11 cellular contexts compared by ENCODE assay signal in genomic region chr9:78439866-78440830, GRCh38.
DNase-seq lines count a peak whose midpoint lies in the region; ATAC-seq and TF ChIP-seq lines count a peak whose summit lies in the region.
"Had no signal": no experiment of that assay in that cellular context is flagged by ENCODE, and none has a peak within 500 bp of the region (broad histone marks: within the 10 kb centered on the region; RNA-seq: fewer than 3 reads in every experiment).

No MANE protein-coding gene starts in this region.

- ATAC-seq in GM19395 (IDR thresholded peaks at IDR 0.05; ENCODE audit: unreplicated experiment) (peak; percentile 12), sciatic nerve (no peak)
- ATAC-seq in CD8-positive, alpha-beta T cell = no peak

- H3K4me2 ChIP-seq in neuronal stem cell (ENCODE audit: insufficient read depth, low read length, poor library complexity, severe bottlenecking) = no peak overlapping the region

- peaks cover 16 to 30% of the 10 kb centered on the region in 2 donors for H3K4me1 ChIP-seq in neuronal stem cell (ENCODE audit: control insufficient read depth in 2 of 2, insufficient read depth in 1 of 2, low read depth in 1 of 2, low read length in 2 of 2)
- H3K4me1 ChIP-seq in CD8-positive, alpha-beta T cell (ENCODE audit: insufficient read depth, low read length) = no peaks in the 10 kb centered on the region

- no peak overlapping the region for H4K8ac ChIP-seq in neuronal stem cell (ENCODE audit: low read depth, low read length)

- no peak overlapping the region for H3K4me3 Mint-ChIP-seq in CD8-positive, alpha-beta T cell
- H3K4me3 Mint-ChIP-seq: activated naive CD4-positive, alpha-beta T cell treated with anti-CD3 and anti-CD28 coated beads, Interleukin-2, amount 10 ng/mL, durations not matched to agents 7 days and 5 days; stimulated activated naive CD8-positive, alpha-beta T cell treated with anti-CD3 and anti-CD28 coated beads, Interleukin-15, amount 100 ng/mL, for 72 hours; T-cell had no signal

- H3K36me3 ChIP-seq in neuronal stem cell (replicated peaks in 1 of 2; ENCODE audit: control insufficient read depth in 2 of 2, insufficient read depth in 2 of 2, low read length in 2 of 2) = no peaks in the 10 kb centered on the region
- H3K36me3 ChIP-seq in CD8-positive, alpha-beta T cell (ENCODE audit: insufficient read depth, low read length) = no peaks in the 10 kb centered on the region

- no peak overlapping the region for H3K18ac ChIP-seq in neuronal stem cell (ENCODE audit: low read length)

- intact Hi-C loops in CD8-positive, alpha-beta T cell (cut with DNase I, micrococcal nuclease) = loop anchor here (2.0 to 10.0 kb wide), 3 partner anchors 1505 to 1735 kb away; no protein-coding TSS in a partner anchor
- intact Hi-C loops in sciatic nerve (cut with DNase I) = no loop called here

- H3K27me3 Mint-ChIP-seq in CD8-positive, alpha-beta T cell (ENCODE audit: low read depth) = peaks cover 31% of the 10 kb centered on the region

- no peak overlapping the region for H2BK5ac ChIP-seq in neuronal stem cell (ENCODE audit: low read length)

- H4K91ac ChIP-seq in neuronal stem cell (ENCODE audit: low read depth, low read length, poor library complexity) = no peak overlapping the region

- H3K36me3 Mint-ChIP-seq in CD8-positive, alpha-beta T cell = no peaks in the 10 kb centered on the region
- H3K36me3 Mint-ChIP-seq: activated naive CD4-positive, alpha-beta T cell treated with anti-CD3 and anti-CD28 coated beads, Interleukin-2, amount 10 ng/mL, durations not matched to agents 7 days and 5 days; T-cell had no signal

- H3K27ac Mint-ChIP-seq in CD8-positive, alpha-beta T cell = no peak overlapping the region
- H3K27ac Mint-ChIP-seq: activated naive CD4-positive, alpha-beta T cell treated with anti-CD3 and anti-CD28 coated beads, Interleukin-2, amount 10 ng/mL, durations not matched to agents 7 days and 5 days; stimulated activated naive CD8-positive, alpha-beta T cell treated with anti-CD3 and anti-CD28 coated beads, Interleukin-15, amount 100 ng/mL, for 72 hours; T-cell had no signal

- no peak overlapping the region for H2AK5ac ChIP-seq in neuronal stem cell (ENCODE audit: low read depth, low read length)

- TF ChIP-seq CTCF in CD8-positive, alpha-beta T cell (IDR thresholded peaks at IDR 0.05) = no peak

- WGBS in neuronal stem cell (ENCODE audit: extremely low coverage in 2 of 2, insufficient read length in 2 of 2, insufficient replicate concordance in 1 of 2), 2 donors = no CpG with 5 or more reads among the region's 10 CpGs

- H3K27ac ChIP-seq in neuronal stem cell (replicated peaks; ENCODE audit: low read length) = peak overlapping the region; percentile 89
- H3K27ac ChIP-seq in CD8-positive, alpha-beta T cell (ENCODE audit: low read depth, low read length) = no peak overlapping the region

- H2BK120ac ChIP-seq in neuronal stem cell (ENCODE audit: low read depth, low read length) = no peak overlapping the region

- H3K4ac ChIP-seq in neuronal stem cell (ENCODE audit: low read length) = no peak overlapping the region

- H3K4me1 Mint-ChIP-seq in CD8-positive, alpha-beta T cell (ENCODE audit: low read depth) = peaks cover 5% of the 10 kb centered on the region
- H3K4me1 Mint-ChIP-seq: stimulated activated naive CD8-positive, alpha-beta T cell treated with anti-CD3 and anti-CD28 coated beads, Interleukin-15, amount 100 ng/mL, for 72 hours had no signal

- H3K9me3 ChIP-seq in neuronal stem cell (replicated peaks in 1 of 2; ENCODE audit: control insufficient read depth in 2 of 2, insufficient read depth in 1 of 2, low read depth in 1 of 2, low read length in 2 of 2) = no peaks in the 10 kb centered on the region
- H3K9me3 ChIP-seq in CD8-positive, alpha-beta T cell (ENCODE audit: low read length) = no peaks in the 10 kb centered on the region

- POLR2A ChIA-PET in CD8-positive, alpha-beta T cell (lab: Charles Lee) = no interaction called here

- H3K79me1 ChIP-seq in neuronal stem cell (ENCODE audit: low read depth, low read length) = no peaks in the 10 kb centered on the region

- no peaks in the 10 kb centered on the region for H3K9me3 Mint-ChIP-seq in CD8-positive, alpha-beta T cell
- H3K9me3 Mint-ChIP-seq: activated naive CD4-positive, alpha-beta T cell treated with anti-CD3 and anti-CD28 coated beads, Interleukin-2, amount 10 ng/mL, durations not matched to agents 7 days and 5 days; nephron; stimulated activated naive CD8-positive, alpha-beta T cell treated with anti-CD3 and anti-CD28 coated beads, Interleukin-15, amount 100 ng/mL, for 72 hours; T-cell had no signal

- H2BK12ac ChIP-seq in neuronal stem cell (ENCODE audit: low read length) = no peak overlapping the region

- no peak overlapping the region for H3K9ac ChIP-seq in neuronal stem cell (ENCODE audit: low read depth, low read length, poor library complexity)

- DNase-seq in NCI-H1436 (lab: John Stamatoyannopoulos, UW) (peak; percentile 89), ecto neural progenitor cell (ENCODE audit: low spot score) (peak; percentile 76), neuronal stem cell (ENCODE audit: low spot score) (no peak), sciatic nerve (ENCODE audit: low spot score) (no peak), DMS 273 treated with DMSO at 0.1 percent for 48 hours (lab: John Stamatoyannopoulos, UW) (no peak)
- DNase-seq in CD8-positive, alpha-beta T cell = no peak

- H2BK15ac ChIP-seq in neuronal stem cell (ENCODE audit: low read length) = no peak overlapping the region

- H3K27me3 ChIP-seq in neuronal stem cell (ENCODE audit: control insufficient read depth in 3 of 3, insufficient read depth in 3 of 3, low read depth in 1 of 3, low read length in 3 of 3) = no peaks in the 10 kb centered on the region
- no peaks in the 10 kb centered on the region for H3K27me3 ChIP-seq in CD8-positive, alpha-beta T cell (ENCODE audit: insufficient read depth, low read length)

- no peak overlapping the region for H3K4me3 ChIP-seq in neuronal stem cell (ENCODE audit: low read length in 2 of 2)
- H3K4me3 ChIP-seq in CD8-positive, alpha-beta T cell (ENCODE audit: low read depth, low read length) = no peak overlapping the region

- no peak overlapping the region for H3K23ac ChIP-seq in neuronal stem cell (ENCODE audit: low read depth, low read length, poor library complexity)

- H3K14ac ChIP-seq in neuronal stem cell (ENCODE audit: low read length) = no peak overlapping the region

- peak overlapping the region; percentile 21 for H2AFZ ChIP-seq in neuronal stem cell (ENCODE audit: low read length)

- CTCF ChIA-PET in CD8-positive, alpha-beta T cell (lab: Charles Lee) = interaction anchor here (0.6 to 2.7 kb wide), 8 partner anchors 9 to 100 kb away, joined by 3 to 28 read pairs (median 5); no protein-coding TSS in a partner anchor

Comparison
In these comparisons a context has a peak if more than half of its experiments do, and no peak if none do; other contexts are left out.
1. DNase-seq: peak in NCI-H1436 (single experiment) and ecto neural progenitor cell (single experiment); none in neuronal stem cell (single experiment), CD8-positive, alpha-beta T cell (0 of 7), sciatic nerve (single experiment) and DMS 273 treated with DMSO at 0.1 percent for 48 hours (single experiment).